1 cellular context compared by ENCODE assay signal in the genomic region with DNA sequence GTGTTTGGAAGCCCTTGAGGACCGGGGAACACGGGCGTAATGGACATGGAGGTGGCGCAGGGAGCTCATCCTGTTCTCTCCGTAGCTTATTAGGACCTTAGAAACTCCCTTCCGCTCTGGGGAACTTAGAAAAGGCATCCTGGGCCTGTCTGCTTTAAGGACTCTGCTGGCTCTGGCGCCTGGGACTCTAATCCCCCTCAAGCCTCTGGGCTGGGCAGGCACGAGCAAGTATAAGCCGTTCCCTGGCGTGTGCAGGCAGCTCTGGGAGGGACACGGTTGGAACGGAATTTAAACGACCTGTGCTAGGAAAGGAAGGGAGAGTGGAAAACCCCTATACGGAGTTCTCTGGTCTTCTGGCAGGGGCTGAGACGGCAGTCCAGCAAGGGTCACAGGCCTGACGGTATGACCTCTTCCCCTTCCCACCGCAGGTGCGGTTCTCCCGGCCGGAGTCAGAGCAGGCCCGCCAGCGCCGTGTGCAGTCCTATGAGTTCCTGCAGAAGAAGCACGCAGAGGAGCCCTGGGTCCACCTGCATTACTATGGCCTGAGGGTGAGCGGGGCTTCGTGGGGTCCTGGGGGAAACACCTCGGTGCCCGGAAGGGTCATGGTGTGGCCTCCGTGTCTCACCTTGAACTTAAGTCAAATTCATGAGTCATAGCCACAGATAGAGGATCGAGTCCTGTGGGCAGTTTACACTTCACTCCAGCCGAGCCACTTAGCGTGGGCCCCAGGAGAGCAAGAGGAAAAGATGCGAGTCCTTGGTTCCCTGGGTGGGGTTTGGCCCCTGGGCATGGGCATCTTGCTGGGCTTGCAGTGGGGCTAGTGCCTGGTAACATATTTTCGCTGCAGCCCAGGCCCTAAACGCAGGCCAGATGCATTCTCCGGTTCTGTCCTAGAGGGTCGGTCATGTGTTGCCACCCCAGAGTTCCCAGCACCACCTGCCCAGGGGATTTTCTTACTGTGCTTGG.
TF ChIP-seq lines count a peak whose summit lies in the region.

No MANE protein-coding gene starts in this region.

TF ChIP-seq in K562, 482 proteins besides CTCF, POLR2A, EP300 and RAD21:
- TF ChIP-seq POLR2G (IDR thresholded peaks at IDR 0.05; ENCODE audit: low read depth, low read length) (peak; percentile 36; the same call in 1 of the 2 replicates), RBFOX2 (IDR thresholded peaks at IDR 0.05; ENCODE audit: low read depth, low read length) (peak; percentile 43; the same call in 1 of the 2 replicates), VEZF1 (CRISPR knock-in tag; IDR thresholded peaks at IDR 0.05) (no peak)
